8 cellular contexts compared by ENCODE assay signal in genomic region chr19:41328818-41329220, GRCh38. TPM values are rescaled to one million over a fixed set of nuclear protein-coding genes. Genes with fewer than 3 reads are reported as not detected.
DNase-seq lines count a peak whose midpoint lies in the region; ATAC-seq and TF ChIP-seq lines count a peak whose summit lies in the region.

No MANE protein-coding gene starts in this region.

- TF ChIP-seq CTCF in osteoblast (IDR thresholded peaks at IDR 0.05; ENCODE audit: extremely low read depth, low read depth, low read length) (no peak), Calu3 (IDR thresholded peaks at IDR 0.05; ENCODE audit: unreplicated experiment) (no peak)

- H3K79me2 ChIP-seq in osteoblast (ENCODE audit: insufficient read depth, low read length), result peaks cover 12% of the 10 kb centered on the region

- peaks cover 62% of the 10 kb centered on the region for H3K36me3 Mint-ChIP-seq in Calu3 (ENCODE audit: insufficient read depth, unreplicated experiment)

- H3K4me2 ChIP-seq in osteoblast (ENCODE audit: insufficient read depth, low read length), result peak overlapping the region; percentile 76

- peaks cover 4 to 12% of the 10 kb centered on the region in 2 donors for H3K36me3 ChIP-seq in duodenal mucosa (ENCODE audit: control insufficient read depth in 1 of 2, insufficient read depth in 2 of 2, low read length in 2 of 2)
- H3K36me3 ChIP-seq in osteoblast (ENCODE audit: insufficient read depth, low read length), result peaks cover 26% of the 10 kb centered on the region

- no peak overlapping the region for H3K27ac ChIP-seq in duodenal mucosa (ENCODE audit: low read depth, low read length)
- peak overlapping the region; percentile 100 for H3K27ac ChIP-seq in osteoblast (ENCODE audit: low read depth, low read length)

- BruUV-seq in Calu3 (replicated peaks; lab: Mats Ljungman, UMichigan), result no TSS peak

- H3K27me3 Mint-ChIP-seq in Calu3 (ENCODE audit: unreplicated experiment), result no peaks in the 10 kb centered on the region

- H3K4me1 ChIP-seq in duodenal mucosa (ENCODE audit: control insufficient read depth in 1 of 2, insufficient read depth in 2 of 2, low read length in 2 of 2) (peaks cover 40 to 57% of the 10 kb centered on the region in 2 donors), osteoblast (ENCODE audit: insufficient read depth, low read length) (peaks cover 53% of the 10 kb centered on the region)

- H3K9me3 Mint-ChIP-seq in Calu3 (ENCODE audit: low read depth, unreplicated experiment), result no peaks in the 10 kb centered on the region

- no peak for ATAC-seq in HG02852 (IDR thresholded peaks at IDR 0.05; ENCODE audit: unreplicated experiment)

- peak; percentile 24 for TF ChIP-seq POLR2A in GM19099 (IDR thresholded peaks at IDR 0.05; ENCODE audit: extremely low read depth, insufficient read length, low read depth)

- peaks cover 36% of the 10 kb centered on the region for H3K4me1 Mint-ChIP-seq in Calu3 (ENCODE audit: low read depth, unreplicated experiment)

- no peak overlapping the region for H3K4me3 Mint-ChIP-seq in Calu3 (ENCODE audit: low read depth, unreplicated experiment)

- no peaks in the 10 kb centered on the region for H4K20me1 ChIP-seq in osteoblast (ENCODE audit: insufficient read depth, low read length)

- H3K9ac ChIP-seq in duodenal mucosa (ENCODE audit: low read depth in 1 of 2, low read length in 2 of 2), result peak overlapping the region in 1 of 2 donors; percentile 58

- peak overlapping the region; percentile 51 to 72 for H3K4me3 ChIP-seq in duodenal mucosa (ENCODE audit: low read depth in 1 of 2, low read length in 2 of 2)
- no peak overlapping the region for H3K4me3 ChIP-seq in osteoblast (ENCODE audit: insufficient read depth, low read length)

- H3K27ac Mint-ChIP-seq in Calu3 (ENCODE audit: unreplicated experiment), result no peak overlapping the region

- CTCF ChIA-PET in Calu3 (lab: Charles Lee), result interaction anchor here (0.6 to 1.0 kb wide), 3 partner anchors 20 to 603 kb away, joined by 3 to 4 read pairs (median 3); no protein-coding TSS in a partner anchor

- peak; percentile 80 to 86 for DNase-seq in NOMO-1 (lab: John Stamatoyannopoulos, UW; ENCODE audit: unreplicated experiment in 2 of 2)
- no peak for DNase-seq in osteoblast (ENCODE audit: insufficient read length, low spot score, missing footprints)
- DNase-seq in Calu3, result no peak
- DNase-seq in RKO (ENCODE audit: low spot score), result no peak
- no peak for DNase-seq in NCI-H2081 (lab: John Stamatoyannopoulos, UW)

- H3K27me3 ChIP-seq in duodenal mucosa (ENCODE audit: control insufficient read depth in 1 of 2, insufficient read depth in 2 of 2, low read length in 2 of 2) (peaks cover 9 to 16% of the 10 kb centered on the region in 2 donors), osteoblast (ENCODE audit: insufficient read depth, low read length) (no peaks in the 10 kb centered on the region)

- intact Hi-C loops in Calu3 (cut with micrococcal nuclease; ENCODE audit: unreplicated experiment), result no loop called here

- H2AFZ ChIP-seq in osteoblast (ENCODE audit: low read length), result no peak overlapping the region

- H3K9me3 ChIP-seq in duodenal mucosa (ENCODE audit: control insufficient read depth in 1 of 2, low read length in 2 of 2) (no peaks in the 10 kb centered on the region), osteoblast (ENCODE audit: low read depth, low read length) (no peaks in the 10 kb centered on the region)

RNA-seq across cellular contexts. Expression of gene CCDC97, which starts 18.8 kb away (rescaled TPM):
- total RNA-seq in osteoblast (9.0 and 11.2 TPM in 2 replicates), Calu3 (2022) (45.8 and 48.0 TPM in 2 replicates)

RNA-seq across cellular contexts. Expression of gene TGFB1, which starts 24.9 kb away (rescaled TPM):
- total RNA-seq in osteoblast (17.4 and 21.2 TPM in 2 replicates), Calu3 (2022) (39.2 and 42.0 TPM in 2 replicates)

RNA-seq across cellular contexts. Expression of gene B9D2, which starts 35.1 kb away (rescaled TPM):
- 5.6 and 6.5 TPM in 2 replicates for total RNA-seq in osteoblast
- total RNA-seq in Calu3 (2022), result 6.4 and 8.5 TPM in 2 replicates

RNA-seq across cellular contexts. Expression of gene TMEM91, which starts 47.5 kb away (rescaled TPM):
- total RNA-seq in osteoblast (5.9 and 6.2 TPM in 2 replicates), Calu3 (2022) (3.9 and 5.0 TPM in 2 replicates)

Comparison
In these comparisons a context has a peak if more than half of its experiments do, and no peak if none do; other contexts are left out.
1. DNase-seq: peak in NOMO-1 (2 of 2); none in osteoblast (single experiment), Calu3 (single experiment), RKO (single experiment) and NCI-H2081 (0 of 2).